1 cellular context compared by ENCODE assay signal in the genomic region with DNA sequence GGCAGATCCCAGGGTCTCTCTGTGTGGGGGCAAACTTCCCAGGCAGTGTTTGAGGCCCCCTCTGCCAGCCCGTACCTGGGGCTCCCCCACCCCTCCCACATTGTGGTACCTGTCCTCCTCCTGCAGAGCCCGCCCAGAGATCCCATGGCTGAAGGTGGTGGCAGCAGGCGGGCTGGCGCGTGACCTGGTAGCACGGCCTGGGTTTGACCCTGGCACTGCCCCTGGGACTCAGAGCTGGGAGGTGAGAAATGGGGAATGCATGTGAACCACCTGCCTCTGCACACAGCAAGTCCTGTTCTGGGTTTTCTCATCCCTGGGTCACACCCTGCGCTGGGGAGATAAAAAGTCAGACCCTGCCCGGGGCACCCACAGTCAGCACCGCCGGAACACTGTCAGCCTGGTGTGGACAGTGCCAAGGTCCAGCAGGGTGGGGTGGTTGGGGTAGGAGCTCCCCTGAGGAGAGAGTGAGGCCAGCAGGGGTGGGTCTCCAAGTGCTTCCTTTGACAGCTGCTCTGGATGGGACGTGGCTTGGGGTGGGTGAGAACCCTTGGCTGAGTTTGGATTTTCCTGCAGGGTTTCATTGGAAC.
TF ChIP-seq lines count a peak whose summit lies in the region.

No MANE protein-coding gene starts in this region.

TF ChIP-seq in GM12891, 5 proteins besides CTCF, POLR2A, EP300 and RAD21:
- no peak for TF ChIP-seq TAF1 (IDR thresholded peaks at IDR 0.05; ENCODE audit: low read depth, low read length)
- no peak for TF ChIP-seq POU2F2 (IDR thresholded peaks at IDR 0.05; ENCODE audit: low read depth, low read length)
- TF ChIP-seq POLR2AphosphoS5 (IDR thresholded peaks at IDR 0.05; ENCODE audit: low read depth, low read length): no peak
- no peak for TF ChIP-seq SPI1 (IDR thresholded peaks at IDR 0.05; ENCODE audit: low read depth, low read length)
- no peak for TF ChIP-seq PAX5 (IDR thresholded peaks at IDR 0.05; ENCODE audit: insufficient read depth, low read length, severe bottlenecking)
